21 cellular contexts compared by ENCODE assay signal in genomic region chr5:140694276-140694675, GRCh38. TPM values are rescaled to one million over a fixed set of nuclear protein-coding genes. Genes with fewer than 3 reads are reported as not detected.
DNase-seq lines count a peak whose midpoint lies in the region; ATAC-seq and TF ChIP-seq lines count a peak whose summit lies in the region.
"Had no signal": no experiment of that assay in that cellular context is flagged by ENCODE, and none has a peak within 500 bp of the region (broad histone marks: within the 10 kb centered on the region; RNA-seq: fewer than 3 reads in every experiment).

No MANE protein-coding gene starts in this region.

- intact Hi-C loops in Right ventricle myocardium superior (cut with DNase I), result no loop called here

- H3K79me2 ChIP-seq in Loucy (ENCODE audit: insufficient read depth, low read length), result peaks cover 51% of the 10 kb centered on the region

- no peaks in the 10 kb centered on the region for H3F3A ChIP-seq in Loucy (ENCODE audit: low read depth)

- H3K9me2 ChIP-seq in Loucy (replicated peaks; ENCODE audit: low read depth, low read length), result no peaks in the 10 kb centered on the region

- no peak for TF ChIP-seq CTCF in Loucy (conservative IDR thresholded peaks at IDR 0.05; ENCODE audit: low read length)
- no peak for TF ChIP-seq CTCF in retinal pigment epithelial cell (conservative IDR thresholded peaks at IDR 0.05; ENCODE audit: low read depth, low read length)

- no peak for ATAC-seq in activated T-cell treated with anti-CD3 and anti-CD28 coated beads, Interleukin-2, amount 50 U/mL, for 72 hours (replicated peaks in 1 of 2)
- no peak for ATAC-seq in activated T-cell treated with anti-CD3 and anti-CD28 coated beads, Interleukin-2, amount 50 U/mL, for 4 hours
- no peak for ATAC-seq in Right ventricle myocardium superior (ENCODE audit: poor library complexity)
- ATAC-seq: GM12878, GM23338 had no signal

- peaks cover 33% of the 10 kb centered on the region for H3K4me1 Mint-ChIP-seq in activated T-cell treated with anti-CD3 and anti-CD28 coated beads, Interleukin-2, amount 50 U/mL, for 72 hours (ENCODE audit: low read depth)
- peaks cover 34% of the 10 kb centered on the region for H3K4me1 Mint-ChIP-seq in activated T-cell treated with anti-CD3 and anti-CD28 coated beads, Interleukin-2, amount 50 U/mL, for 4 hours (ENCODE audit: low read depth)

- no peak overlapping the region for H2AFZ ChIP-seq in Loucy (ENCODE audit: low read length)
- H2AFZ ChIP-seq: GM23338 had no signal

- no peaks in the 10 kb centered on the region for H3K27me3 ChIP-seq in Loucy (ENCODE audit: insufficient read depth, low read length, poor library complexity, severe bottlenecking)

- H3K27ac Mint-ChIP-seq in activated T-cell treated with anti-CD3 and anti-CD28 coated beads, Interleukin-2, amount 50 U/mL, for 72 hours, result peak overlapping the region; percentile 25
- H3K27ac Mint-ChIP-seq: GM23338 had no signal

- H3K4me3 Mint-ChIP-seq in activated T-cell treated with anti-CD3 and anti-CD28 coated beads, Interleukin-2, amount 50 U/mL, for 72 hours, result no peak overlapping the region
- no peak overlapping the region for H3K4me3 Mint-ChIP-seq in activated T-cell treated with anti-CD3 and anti-CD28 coated beads, Interleukin-2, amount 50 U/mL, for 4 hours
- H3K4me3 Mint-ChIP-seq: GM23338 had no signal

- H3K9me3 Mint-ChIP-seq in activated T-cell treated with anti-CD3 and anti-CD28 coated beads, Interleukin-2, amount 50 U/mL, for 72 hours, result no peaks in the 10 kb centered on the region
- no peaks in the 10 kb centered on the region for H3K9me3 Mint-ChIP-seq in activated T-cell treated with anti-CD3 and anti-CD28 coated beads, Interleukin-2, amount 50 U/mL, for 4 hours
- H3K9me3 Mint-ChIP-seq: GM23338, IgD-negative memory B cell had no signal

- no peak overlapping the region for H3K4me3 ChIP-seq in Loucy (ENCODE audit: low read length, poor library complexity, severe bottlenecking)
- no peak overlapping the region for H3K4me3 ChIP-seq in retinal pigment epithelial cell (ENCODE audit: low read length)
- H3K4me3 ChIP-seq: GM12878, GM23338, HAP-1 had no signal

- peaks cover 13% of the 10 kb centered on the region for H3K4me1 ChIP-seq in Loucy (ENCODE audit: insufficient read depth, low read length, poor library complexity, severe bottlenecking)

- no peaks in the 10 kb centered on the region for H3K9me3 ChIP-seq in Loucy (ENCODE audit: insufficient read depth, low read depth, low read length)
- H3K9me3 ChIP-seq: HAP-1 had no signal

- no peak for DNase-seq in activated T-cell treated with anti-CD3 and anti-CD28 coated beads, Interleukin-2, amount 50 U/mL, for 72 hours
- no peak for DNase-seq in activated T-cell treated with anti-CD3 and anti-CD28 coated beads, Interleukin-2, amount 50 U/mL, for 4 hours
- peak; percentile 28 for DNase-seq in fibroblast of gingiva (ENCODE audit: low read depth)
- DNase-seq in retinal pigment epithelial cell (ENCODE audit: low read depth), result peak; percentile 79
- DNase-seq in Right ventricle myocardium superior, result no peak
- no peak for DNase-seq in mesenteric fat pad (ENCODE audit: low spot score)
- DNase-seq in dedifferentiated amniotic fluid mesenchymal stem cell (ENCODE audit: extremely low spot score), result no peak
- DNase-seq: 8988T, DMS79 treated with DMSO at 0.1 percent for 48 hours, MV-4-11, NCI-H1105 treated with DMSO at 0.1 percent for 48 hours, NCI-H2081, NCI-H2171 treated with DMSO at 0.1 percent for 48 hours, NCI-H446 treated with DMSO at 0.1 percent for 48 hours, NCI-H526 treated with DMSO at 0.1 percent for 48 hours, OCI-M1 had no signal

- peaks cover 44% of the 10 kb centered on the region; the same call in 1 of the 2 replicates for H3K36me3 ChIP-seq in Loucy (ENCODE audit: insufficient read depth, low read length)

- H3K27me3 Mint-ChIP-seq in activated T-cell treated with anti-CD3 and anti-CD28 coated beads, Interleukin-2, amount 50 U/mL, for 72 hours (ENCODE audit: low read depth), result no peaks in the 10 kb centered on the region
- no peaks in the 10 kb centered on the region for H3K27me3 Mint-ChIP-seq in activated T-cell treated with anti-CD3 and anti-CD28 coated beads, Interleukin-2, amount 50 U/mL, for 4 hours (ENCODE audit: low read depth)
- H3K27me3 Mint-ChIP-seq: IgD-negative memory B cell had no signal

- H4K20me1 ChIP-seq in Loucy (ENCODE audit: insufficient read depth, low read length, poor library complexity, severe bottlenecking), result peaks cover 13% of the 10 kb centered on the region

- H3K4me2 ChIP-seq in Loucy (ENCODE audit: low read depth, low read length, poor library complexity, severe bottlenecking), result peak overlapping the region; percentile 82
- H3K4me2 ChIP-seq: GM23338 had no signal

- peaks cover 9 to 35% of the 10 kb centered on the region in 2 donors for H3K36me3 Mint-ChIP-seq in activated T-cell treated with anti-CD3 and anti-CD28 coated beads, Interleukin-2, amount 50 U/mL, for 72 hours (ENCODE audit: insufficient read depth in 2 of 2)
- peaks cover 42% of the 10 kb centered on the region for H3K36me3 Mint-ChIP-seq in activated T-cell treated with anti-CD3 and anti-CD28 coated beads, Interleukin-2, amount 50 U/mL, for 4 hours (ENCODE audit: insufficient read depth)

- no peak overlapping the region for H3K9ac ChIP-seq in Loucy (ENCODE audit: low read depth, low read length, poor library complexity, severe bottlenecking)

RNA-seq across cellular contexts. Expression of gene HARS2, which starts 3.0 kb away (rescaled TPM):
- total RNA-seq in activated T-cell treated with anti-CD3 and anti-CD28 coated beads, Interleukin-2, amount 50 U/mL, for 72 hours, result 10 to 100 TPM; 31.2 to 31.3 TPM
- total RNA-seq in activated T-cell treated with anti-CD3 and anti-CD28 coated beads, Interleukin-2, amount 50 U/mL, for 4 hours, result 10 to 100 TPM; 28.6 to 31.3 (median 29.5) TPM
- total RNA-seq in Right ventricle myocardium superior (25.2 TPM), mesenteric fat pad (15.9 TPM)

RNA-seq across cellular contexts. Expression of gene HARS1, which starts 3.1 kb away (rescaled TPM):
- total RNA-seq in activated T-cell treated with anti-CD3 and anti-CD28 coated beads, Interleukin-2, amount 50 U/mL, for 72 hours, result 10 to 100 TPM; 78.4 to 85.1 TPM
- 100 to 1,000 TPM; 125 to 133 (median 131) TPM for total RNA-seq in activated T-cell treated with anti-CD3 and anti-CD28 coated beads, Interleukin-2, amount 50 U/mL, for 4 hours
- total RNA-seq in Right ventricle myocardium superior (33.4 TPM), mesenteric fat pad (50.7 TPM)

RNA-seq across cellular contexts. Expression of gene ZMAT2, which starts 6.0 kb away (rescaled TPM):
- 10 to 100 TPM; 44.9 to 53.7 TPM for total RNA-seq in activated T-cell treated with anti-CD3 and anti-CD28 coated beads, Interleukin-2, amount 50 U/mL, for 72 hours
- 10 to 100 TPM; 83.2 to 91.9 (median 83.6) TPM for total RNA-seq in activated T-cell treated with anti-CD3 and anti-CD28 coated beads, Interleukin-2, amount 50 U/mL, for 4 hours
- 29.6 TPM for total RNA-seq in Right ventricle myocardium superior
- total RNA-seq in mesenteric fat pad, result 37.9 TPM

RNA-seq across cellular contexts. Expression of gene DND1, which starts 20.9 kb away (rescaled TPM):
- total RNA-seq in activated T-cell treated with anti-CD3 and anti-CD28 coated beads, Interleukin-2, amount 50 U/mL, for 72 hours, result 1 to 10 TPM; 3.7 to 4.6 TPM
- 1 to 10 TPM; 3.1 to 5.6 (median 4.5) TPM for total RNA-seq in activated T-cell treated with anti-CD3 and anti-CD28 coated beads, Interleukin-2, amount 50 U/mL, for 4 hours
- total RNA-seq in Right ventricle myocardium superior (0.40 TPM), mesenteric fat pad (1.00 TPM)

RNA-seq across cellular contexts. Expression of gene WDR55, which starts 29.6 kb away (rescaled TPM):
- 10 to 100 TPM; 24.3 to 30.2 TPM for total RNA-seq in activated T-cell treated with anti-CD3 and anti-CD28 coated beads, Interleukin-2, amount 50 U/mL, for 72 hours
- total RNA-seq in activated T-cell treated with anti-CD3 and anti-CD28 coated beads, Interleukin-2, amount 50 U/mL, for 4 hours, result 10 to 100 TPM; 47.7 to 50.0 (median 49.5) TPM
- total RNA-seq in Right ventricle myocardium superior (11.2 TPM), mesenteric fat pad (23.4 TPM)

Comparison
In these comparisons a context has a peak if more than half of its experiments do, and no peak if none do; other contexts are left out.
1. DNase-seq: peak in fibroblast of gingiva (single experiment) and retinal pigment epithelial cell (single experiment); none in activated T-cell treated with anti-CD3 and anti-CD28 coated beads, Interleukin-2, amount 50 U/mL, for 72 hours (0 of 2), activated T-cell treated with anti-CD3 and anti-CD28 coated beads, Interleukin-2, amount 50 U/mL, for 4 hours (single experiment), Right ventricle myocardium superior (single experiment), mesenteric fat pad (single experiment) and dedifferentiated amniotic fluid mesenchymal stem cell (single experiment).